Comparison of ENCODE assay signal across 22 cellular contexts in genomic region chr4:27057662-27058061, GRCh38.
DNase-seq lines count a peak whose midpoint lies in the region; ATAC-seq, FAIRE-seq and TF ChIP-seq lines count a peak whose summit lies in the region.
"Had no signal": no experiment of that assay in that cellular context is flagged by ENCODE, and none has a peak within 500 bp of the region (broad histone marks: within the 10 kb centered on the region; RNA-seq: fewer than 3 reads in every experiment).

No MANE protein-coding gene starts in this region.

- 2% methylated on average over 6 of the region's 6 CpGs for WGBS in K562 (ENCODE audit: insufficient coverage, low coverage, missing lambda C conversion rate)

- no peak overlapping the region for H2AFZ ChIP-seq in K562 (ENCODE audit: low read depth, low read length)

- no peak for TF ChIP-seq RAD21 in K562 (CRISPR knock-in tag; conservative IDR thresholded peaks at IDR 0.05 in 1 of 2, IDR thresholded peaks at IDR 0.05 in 1 of 2)

- H4K20me1 ChIP-seq in K562 (replicated peaks; ENCODE audit: control insufficient read depth, insufficient read depth, low read length) = no peaks in the 10 kb centered on the region

- H3K79me2 ChIP-seq in K562 (ENCODE audit: control insufficient read depth, insufficient read depth, low read length) = no peaks in the 10 kb centered on the region

- BruUV-seq in K562 (replicated peaks; lab: Mats Ljungman, UMichigan) = no TSS peak

- peaks cover 12 to 28% of the 10 kb centered on the region in 2 experiments for H3K27me3 ChIP-seq in K562 (ENCODE audit: control insufficient read depth in 2 of 2, insufficient read depth in 2 of 2, low read length in 2 of 2)
- H3K27me3 ChIP-seq: Peyer's patch had no signal

- in situ Hi-C loops in K562 (cut with MboI) = no loop called here

- intact Hi-C loops in K562 (cut with micrococcal nuclease) = no loop called here

- no peak overlapping the region for H3K4me2 ChIP-seq in K562 (ENCODE audit: insufficient read depth, low read length)

- H3K4me3 ChIP-seq in K562 = no peak overlapping the region
- H3K4me3 ChIP-seq: GM12878, Peyer's patch had no signal

- no peak for ATAC-seq in K562
- no peak for ATAC-seq in GM21447 (IDR thresholded peaks at IDR 0.05; ENCODE audit: unreplicated experiment)
- no peak for ATAC-seq in stimulated activated naive CD8-positive, alpha-beta T cell treated with anti-CD3 and anti-CD28 coated beads, Interleukin-15, Interleukin-2, amounts not matched to agents 100 U/mL and 50 U/mL, for 24 hours
- ATAC-seq: GM12878 had no signal

- no peak for TF ChIP-seq EP300 in K562 (IDR thresholded peaks at IDR 0.05; ENCODE audit: low read length)

- CTCF ChIA-PET in K562 (lab: Yijun Ruan, JAX; ENCODE audit: low intra/inter-chr PET ratio) = no interaction called here

- FAIRE-seq in K562 (lab: Jason Lieb, UNC) = no peak
- FAIRE-seq: D721Med, GM12878, H54 had no signal

- POLR2A ChIA-PET in K562 (lab: Yijun Ruan, JAX) = interaction anchor here (1.0 kb wide), 1 partner anchor 10 kb away, joined by 3 read pairs; no protein-coding TSS in a partner anchor

- no peak overlapping the region for H3K27ac ChIP-seq in K562 (ENCODE audit: extremely low read depth, low read depth, low read length)
- H3K27ac ChIP-seq: C4-2B, Peyer's patch had no signal

- no peak overlapping the region for H3K9ac ChIP-seq in K562 (ENCODE audit: insufficient read depth in 1 of 2, low read depth in 2 of 2, low read length in 2 of 2)

- no peaks in the 10 kb centered on the region for H3K9me1 ChIP-seq in K562 (ENCODE audit: control insufficient read depth, insufficient read depth, low read length)

- H3K36me3 ChIP-seq in K562 (ENCODE audit: control insufficient read depth, insufficient read depth, low read length) = no peaks in the 10 kb centered on the region
- H3K36me3 ChIP-seq: Peyer's patch had no signal

- no peaks in the 10 kb centered on the region for H3K4me1 ChIP-seq in K562 (replicated peaks in 1 of 2; ENCODE audit: control insufficient read depth in 2 of 2, insufficient read depth in 2 of 2, low read length in 2 of 2)
- H3K4me1 ChIP-seq: Peyer's patch had no signal

- peak; percentile 0 for DNase-seq in NCI-H2171 treated with DMSO at 0.1 percent for 48 hours (lab: John Stamatoyannopoulos, UW)
- no peak for DNase-seq in NCI-H2171 (lab: John Stamatoyannopoulos, UW)
- peak; percentile 10 for DNase-seq in COLO668 (lab: John Stamatoyannopoulos, UW; ENCODE audit: unreplicated experiment)
- peak; percentile 4 to 52 for DNase-seq in NCI-H446 (lab: John Stamatoyannopoulos, UW)
- no peak for DNase-seq in K562 (ENCODE audit: extremely low read depth in 1 of 4, low spot score in 3 of 4)
- no peak for DNase-seq in stimulated activated naive CD8-positive, alpha-beta T cell treated with anti-CD3 and anti-CD28 coated beads, Interleukin-15, Interleukin-2, amounts not matched to agents 100 U/mL and 50 U/mL, for 24 hours
- DNase-seq in NCI-H524 treated with DMSO at 0.1 percent for 48 hours (lab: John Stamatoyannopoulos, UW) = no peak
- DNase-seq: CD8-positive, alpha-beta memory T cell; DMS79; Kasumi-1; MM.1S; NCI-H1092; NCI-H1436; NCI-H187 treated with DMSO at 0.1 percent for 48 hours; NCI-H510A treated with DMSO at 0.1 percent for 48 hours; Peyer's patch; Right ventricle myocardium superior had no signal

- no peak for TF ChIP-seq POLR2A in K562 (conservative IDR thresholded peaks at IDR 0.05)

- TF ChIP-seq CTCF in K562 (IDR thresholded peaks at IDR 0.05 in 2 of 3, conservative IDR thresholded peaks at IDR 0.05 in 1 of 3; ENCODE audit: insufficient read depth in 2 of 3, low read depth in 1 of 3, low read length in 3 of 3) = no peak

- no peaks in the 10 kb centered on the region for H3K9me3 ChIP-seq in K562 (replicated peaks; ENCODE audit: control insufficient read depth, insufficient read depth, low read depth, low read length)
- H3K9me3 ChIP-seq: Peyer's patch had no signal

TF ChIP-seq in K562, 482 proteins besides CTCF, POLR2A, EP300 and RAD21:
- TF ChIP-seq PHF20 (IDR thresholded peaks at IDR 0.05; ENCODE audit: partially characterized antibody) (no peak), STAT5B (CRISPR knock-in tag; IDR thresholded peaks at IDR 0.05) (no peak), ZNF644 (tag; IDR thresholded peaks at IDR 0.05; ENCODE audit: low read depth) (no peak), NFIC (IDR thresholded peaks at IDR 0.05) (peak; percentile 48), ZNF224 (CRISPR knock-in tag; IDR thresholded peaks at IDR 0.05) (no peak), CCNT2 (IDR thresholded peaks at IDR 0.05; ENCODE audit: borderline replicate concordance, extremely low read depth, insufficient read length, low read depth, low read length) (no peak), ZKSCAN1 (IDR thresholded peaks at IDR 0.05; ENCODE audit: low read depth, low read length) (no peak), HNRNPUL1 (IDR thresholded peaks at IDR 0.05; ENCODE audit: low read length) (no peak)

Comparison
In these comparisons a context has a peak if more than half of its experiments do, and no peak if none do; other contexts are left out.
1. DNase-seq: peak in NCI-H2171 treated with DMSO at 0.1 percent for 48 hours (single experiment), COLO668 (single experiment) and NCI-H446 (2 of 2); none in NCI-H2171 (single experiment), K562 (0 of 4), stimulated activated naive CD8-positive, alpha-beta T cell treated with anti-CD3 and anti-CD28 coated beads, Interleukin-15, Interleukin-2, amounts not matched to agents 100 U/mL and 50 U/mL, for 24 hours (single experiment) and NCI-H524 treated with DMSO at 0.1 percent for 48 hours (single experiment).